Comparison of ENCODE assay signal across 15 cellular contexts in the genomic region with DNA sequence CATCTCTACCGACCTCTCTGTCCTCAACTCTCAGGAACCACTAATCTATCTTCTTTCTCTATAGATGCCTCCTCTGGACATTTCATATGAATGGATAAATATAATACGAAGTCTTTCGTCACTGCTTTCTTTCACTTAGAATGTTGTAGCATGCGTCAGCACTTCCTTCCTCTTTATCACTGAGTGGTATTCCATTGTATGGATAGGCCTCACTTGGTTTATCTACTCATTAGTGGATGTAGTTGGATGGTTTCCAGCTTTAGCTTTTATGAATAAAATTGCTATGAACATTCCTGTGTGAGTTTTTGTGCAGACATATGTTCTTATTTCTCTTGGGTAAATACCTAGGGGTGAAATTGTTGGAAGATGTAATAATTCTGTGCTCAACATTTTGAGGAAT.
"Had no signal": no experiment of that assay in that cellular context is flagged by ENCODE, and none has a peak within 500 bp of the region (broad histone marks: within the 10 kb centered on the region; RNA-seq: fewer than 3 reads in every experiment).

No MANE protein-coding gene starts in this region.

- DNase-seq: activated effector memory CD4-positive, alpha-beta T cell treated with anti-CD3 and anti-CD28 coated beads, Interleukin-2, amount 50 U/mL, for 16 hours; activated T-cell treated with anti-CD3 and anti-CD28 coated beads, Interleukin-2, amount 50 U/mL, for 24 hours; amniotic stem cell; colonic mucosa; effector memory CD4-positive, alpha-beta T cell; kidney; left ventricle myocardium inferior; mesendoderm; nephron progenitor cell; sigmoid colon; stimulated activated CD4-positive, alpha-beta T cell treated with anti-CD3 and anti-CD28 coated beads, Interleukin-2, amount 100 ng/mL, for 24 hours; stimulated activated naive B cell treated with anti-CD40 and anti-IgM and Interleukin-4, amounts not matched to agents 10 μg/mL and 1 μg/mL and 100 μg/mL, for 72 hours; transverse colon had no signal

- ATAC-seq: activated naive CD4-positive, alpha-beta T cell treated with anti-CD3 and anti-CD28 coated beads, Interleukin-2, amount 50 U/mL, for 72 hours; stimulated activated naive B cell treated with anti-CD40 and anti-IgM and Interleukin-4, amounts not matched to agents 10 μg/mL and 1 μg/mL and 100 μg/mL, for 72 hours had no signal

- H3K4me3 ChIP-seq: colonic mucosa, left ventricle myocardium inferior, sigmoid colon, transverse colon had no signal

- H3K27me3 ChIP-seq: colonic mucosa, sigmoid colon, transverse colon had no signal

- H3K27ac ChIP-seq: colonic mucosa, epithelial cell of prostate, left ventricle myocardium inferior, sigmoid colon, transverse colon had no signal
